Comparison of ENCODE assay signal across 15 cellular contexts in the genomic region with DNA sequence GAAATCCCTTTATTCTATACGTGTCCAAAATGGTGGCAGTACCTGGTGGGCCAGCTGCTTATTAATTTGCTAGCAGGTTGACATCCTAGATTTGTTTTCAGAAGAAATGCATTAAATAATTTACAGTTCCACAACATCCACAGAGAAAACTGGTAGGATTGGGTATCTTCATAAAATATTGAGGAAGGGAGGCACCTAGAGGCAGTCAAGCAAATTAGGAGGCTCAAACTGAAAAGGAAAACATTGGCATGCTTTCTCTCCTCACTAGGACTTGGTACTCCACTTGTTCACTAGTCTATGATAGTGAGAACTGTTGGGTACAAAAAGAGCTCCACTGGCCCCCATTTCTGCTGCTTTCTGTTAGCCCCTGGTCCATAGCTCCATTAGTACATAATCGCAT.
"Had no signal": no experiment of that assay in that cellular context is flagged by ENCODE, and none has a peak within 500 bp of the region (broad histone marks: within the 10 kb centered on the region; RNA-seq: fewer than 3 reads in every experiment).

No MANE protein-coding gene starts in this region.

- H3K4me1 ChIP-seq: gastroesophageal sphincter, upper lobe of left lung had no signal

- H3K4me3 ChIP-seq: gastroesophageal sphincter, upper lobe of left lung had no signal

- H3K27ac ChIP-seq: epithelial cell of prostate, gastroesophageal sphincter, upper lobe of left lung had no signal

- H3K9me3 ChIP-seq: gastroesophageal sphincter, upper lobe of left lung had no signal

- H3K36me3 ChIP-seq: gastroesophageal sphincter, upper lobe of left lung had no signal

- DNase-seq: activated CD4-positive, alpha-beta T cell treated with anti-CD3 and anti-CD28 coated beads, Interleukin-2, amount 50 U/mL, for 48 hours; activated CD8-positive, alpha-beta memory T cell treated with anti-CD3 and anti-CD28 coated beads, Interleukin-2, amount 10 ng/mL, durations not matched to agents 7 days and 5 days; activated effector memory CD4-positive, alpha-beta T cell treated with Interleukin-2 at 50 U/mL for 16 hours; activated T-cell treated with anti-CD3 and anti-CD28 coated beads, Interleukin-2, amount 50 U/mL, for 24 hours; effector memory CD4-positive, alpha-beta T cell; kidney; mesendoderm; nephron progenitor cell; stimulated activated CD4-positive, alpha-beta T cell treated with anti-CD3 and anti-CD28 coated beads, Interleukin-2, amount 100 ng/mL, for 48 hours; stimulated activated CD8-positive, alpha-beta memory T cell treated with anti-CD3 and anti-CD28 coated beads, Interleukin-4, amount 100 ng/mL, for 48 hours; stimulated activated naive CD8-positive, alpha-beta T cell treated with anti-CD3 and anti-CD28 coated beads, Interleukin-15, Interleukin-2, amounts not matched to agents 100 U/mL and 50 U/mL, for 24 hours; upper lobe of left lung had no signal

- H3K27me3 ChIP-seq: gastroesophageal sphincter, upper lobe of left lung had no signal

- ATAC-seq: activated CD4-positive, CD25-positive, alpha-beta regulatory T cell treated with anti-CD3 and anti-CD28 coated beads, Interleukin-2, amount 50 U/mL, for 24 hours; activated CD8-positive, alpha-beta memory T cell treated with anti-CD3 and anti-CD28 coated beads, Interleukin-2, amount 10 ng/mL, durations not matched to agents 7 days and 5 days; gastroesophageal sphincter; stimulated activated naive CD8-positive, alpha-beta T cell treated with anti-CD3 and anti-CD28 coated beads, Interleukin-15, Interleukin-2, amounts not matched to agents 100 U/mL and 50 U/mL, for 24 hours had no signal
